Comparison of ENCODE assay signal across 1 cellular context in genomic region chr5:92942762-92943161, GRCh38.
TF ChIP-seq lines count a peak whose summit lies in the region.

No MANE protein-coding gene starts in this region.

TF ChIP-seq in HepG2, 621 proteins besides CTCF, POLR2A, EP300 and RAD21 (continued from another document and continues in another):
- TF ChIP-seq PRDM10 (CRISPR knock-in tag; IDR thresholded peaks at IDR 0.05; ENCODE audit: low read depth) (no peak), ZNF33B (CRISPR knock-in tag; IDR thresholded peaks at IDR 0.05) (no peak), ZFX (CRISPR knock-in tag; IDR thresholded peaks at IDR 0.05; ENCODE audit: low read depth) (no peak), ZNF776 (CRISPR knock-in tag; IDR thresholded peaks at IDR 0.05) (no peak), FOXP1 (IDR thresholded peaks at IDR 0.05) (peak; percentile 54; the same call in 1 of the 2 replicates), FOXP1 (CRISPR knock-in tag; IDR thresholded peaks at IDR 0.05) (peak; percentile 92), NFATC3 (CRISPR knock-in tag; IDR thresholded peaks at IDR 0.05) (no peak), NR2F6 (IDR thresholded peaks at IDR 0.05) (no peak), NR2F6 (CRISPR knock-in tag; IDR thresholded peaks at IDR 0.05) (peak; percentile 30; the same call in 1 of the 2 replicates), CREBL2 (CRISPR knock-in tag; IDR thresholded peaks at IDR 0.05; ENCODE audit: borderline replicate concordance) (no peak), PCBP2 (optimal IDR thresholded peaks at IDR 0.05; ENCODE audit: low read depth, low read length, poor library complexity, severe bottlenecking) (no peak), ZNF136 (CRISPR knock-in tag; IDR thresholded peaks at IDR 0.05; ENCODE audit: low read depth) (no peak), CSRNP2 (CRISPR knock-in tag; conservative IDR thresholded peaks at IDR 0.05; ENCODE audit: low read depth) (no peak), MXD1 (CRISPR knock-in tag; IDR thresholded peaks at IDR 0.05) (no peak), NCOA1 (CRISPR knock-in tag; IDR thresholded peaks at IDR 0.05) (no peak), ZNF674 (CRISPR knock-in tag; IDR thresholded peaks at IDR 0.05; ENCODE audit: low read depth) (no peak), FOXP4 (CRISPR knock-in tag; IDR thresholded peaks at IDR 0.05) (peak; percentile 86), ZNF446 (CRISPR knock-in tag; IDR thresholded peaks at IDR 0.05) (no peak), ARNT2 (CRISPR knock-in tag; IDR thresholded peaks at IDR 0.05; ENCODE audit: low read depth) (no peak), BCL3 (CRISPR knock-in tag; IDR thresholded peaks at IDR 0.05) (no peak), ZNF407 (CRISPR knock-in tag; IDR thresholded peaks at IDR 0.05; ENCODE audit: not compliant biosample characterization) (no peak), ZNF562 (CRISPR knock-in tag; IDR thresholded peaks at IDR 0.05; ENCODE audit: borderline replicate concordance) (no peak), BCLAF1 (IDR thresholded peaks at IDR 0.05) (no peak), GZF1 (CRISPR knock-in tag; IDR thresholded peaks at IDR 0.05) (no peak), MTA1 (CRISPR knock-in tag; IDR thresholded peaks at IDR 0.05; ENCODE audit: borderline replicate concordance) (no peak), ZKSCAN8 (CRISPR knock-in tag; IDR thresholded peaks at IDR 0.05; ENCODE audit: borderline replicate concordance) (0 out of 2 replicates have a peak, but pooled peaks have one; percentile 11), SMAD9 (CRISPR knock-in tag; IDR thresholded peaks at IDR 0.05) (no peak), ZBTB42 (CRISPR knock-in tag; IDR thresholded peaks at IDR 0.05) (no peak), GATAD1 (CRISPR knock-in tag; IDR thresholded peaks at IDR 0.05) (peak; percentile 15; the same call in 1 of the 2 replicates), ARID5B (CRISPR knock-in tag; IDR thresholded peaks at IDR 0.05) (peak; percentile 88), ZFP62 (CRISPR knock-in tag; IDR thresholded peaks at IDR 0.05) (no peak), SNAPC5 (CRISPR knock-in tag; IDR thresholded peaks at IDR 0.05; ENCODE audit: borderline replicate concordance) (no peak)
